ENCODE assay signal across 27 cellular contexts in genomic region chr5:50300878-50301277, GRCh38.
"Had no signal": no experiment of that assay in that cellular context is flagged by ENCODE, and none has a peak within 500 bp of the region (broad histone marks: within the 10 kb centered on the region; RNA-seq: fewer than 3 reads in every experiment).

No MANE protein-coding gene starts in this region.

- H3K27ac Mint-ChIP-seq: activated CD4-positive, alpha-beta memory T cell treated with anti-CD3 and anti-CD28 coated beads, Interleukin-2, amount 10 ng/mL, durations not matched to agents 7 days and 5 days; activated CD8-positive, alpha-beta memory T cell treated with anti-CD3 and anti-CD28 coated beads, Interleukin-2, amount 10 ng/mL, durations not matched to agents 7 days and 5 days; activated naive CD8-positive, alpha-beta T cell treated with anti-CD3 and anti-CD28 coated beads for 36 hours; activated T-helper 17 cell treated with anti-CD3 and anti-CD28 coated beads, Interleukin-2, amount 50 U/mL, for 72 hours; natural killer cell treated with Interleukin-12 subunit alpha and Interleukin-12 subunit beta and Interleukin-15 and Interleukin-18, amount 100 ng/mL, for 72 hours; stimulated activated effector memory CD8-positive, alpha-beta T cell treated with anti-CD3 and anti-CD28 coated beads, Interleukin-12 subunit alpha, Interleukin-12 subunit beta, amount 100 ng/mL, for 72 hours had no signal

- H3K4me1 Mint-ChIP-seq: activated CD4-positive, alpha-beta memory T cell treated with anti-CD3 and anti-CD28 coated beads, Interleukin-2, amount 10 ng/mL, durations not matched to agents 7 days and 5 days; activated CD8-positive, alpha-beta memory T cell treated with anti-CD3 and anti-CD28 coated beads, Interleukin-2, amount 10 ng/mL, durations not matched to agents 7 days and 5 days; activated naive CD8-positive, alpha-beta T cell treated with anti-CD3 and anti-CD28 coated beads for 36 hours; activated T-helper 17 cell treated with anti-CD3 and anti-CD28 coated beads, Interleukin-2, amount 50 U/mL, for 72 hours; stimulated activated effector memory CD8-positive, alpha-beta T cell treated with anti-CD3 and anti-CD28 coated beads, Interleukin-12 subunit alpha, Interleukin-12 subunit beta, amount 100 ng/mL, for 72 hours had no signal

- FAIRE-seq: colon, endometrium, pancreas had no signal

- H3K36me3 Mint-ChIP-seq: activated CD8-positive, alpha-beta memory T cell treated with anti-CD3 and anti-CD28 coated beads, Interleukin-2, amount 10 ng/mL, durations not matched to agents 7 days and 5 days; stimulated activated effector memory CD8-positive, alpha-beta T cell treated with anti-CD3 and anti-CD28 coated beads, Interleukin-12 subunit alpha, Interleukin-12 subunit beta, amount 100 ng/mL, for 72 hours had no signal

- H3K9me3 ChIP-seq: gastroesophageal sphincter, lower lobe of right lung, neutrophil, pancreas, right lobe of liver, stomach had no signal

- H3K4me1 ChIP-seq: gastroesophageal sphincter, heart right ventricle, lower lobe of right lung, pancreas, right lobe of liver, stomach had no signal

- H3K4me2 ChIP-seq: smooth muscle cell had no signal

- H3K4me3 Mint-ChIP-seq: activated CD4-positive, alpha-beta memory T cell treated with anti-CD3 and anti-CD28 coated beads, Interleukin-2, amount 10 ng/mL, durations not matched to agents 7 days and 5 days; activated CD8-positive, alpha-beta memory T cell treated with anti-CD3 and anti-CD28 coated beads, Interleukin-2, amount 10 ng/mL, durations not matched to agents 7 days and 5 days; activated naive CD8-positive, alpha-beta T cell treated with anti-CD3 and anti-CD28 coated beads for 36 hours; activated T-helper 17 cell treated with anti-CD3 and anti-CD28 coated beads, Interleukin-2, amount 50 U/mL, for 72 hours; natural killer cell treated with Interleukin-12 subunit alpha and Interleukin-12 subunit beta and Interleukin-15 and Interleukin-18, amount 100 ng/mL, for 72 hours; stimulated activated effector memory CD8-positive, alpha-beta T cell treated with anti-CD3 and anti-CD28 coated beads, Interleukin-12 subunit alpha, Interleukin-12 subunit beta, amount 100 ng/mL, for 72 hours had no signal

- ATAC-seq: activated CD8-positive, alpha-beta memory T cell treated with anti-CD3 and anti-CD28 coated beads, Interleukin-2, amount 10 ng/mL, durations not matched to agents 7 days and 5 days; activated T-helper 17 cell treated with anti-CD3 and anti-CD28 coated beads, Interleukin-2, amount 50 U/mL, for 72 hours; esophagus mucosa; gastroesophageal sphincter; heart right ventricle; left colon; lower lobe of right lung; natural killer cell treated with Interleukin-12 subunit alpha and Interleukin-12 subunit beta and Interleukin-15 and Interleukin-18, amount 100 ng/mL, for 72 hours; right lobe of liver; stimulated activated effector memory CD8-positive, alpha-beta T cell treated with anti-CD3 and anti-CD28 coated beads, Interleukin-12 subunit alpha, Interleukin-12 subunit beta, amount 100 ng/mL, for 72 hours had no signal

- H3K4me3 ChIP-seq: gastroesophageal sphincter, heart right ventricle, lower lobe of right lung, pancreas, right lobe of liver, smooth muscle cell, stomach had no signal

- DNase-seq: activated CD4-positive, alpha-beta memory T cell treated with anti-CD3 and anti-CD28 coated beads, Interleukin-2, amount 10 ng/mL, durations not matched to agents 7 days and 5 days; activated CD4-positive, alpha-beta T cell treated with anti-CD3 and anti-CD28 coated beads for 48 hours; activated CD4-positive, CD25-positive, alpha-beta regulatory T cell; activated CD8-positive, alpha-beta memory T cell treated with anti-CD3 and anti-CD28 coated beads, Interleukin-2, amount 10 ng/mL, durations not matched to agents 7 days and 5 days; activated naive CD4-positive, alpha-beta T cell; activated naive CD8-positive, alpha-beta T cell treated with anti-CD3 and anti-CD28 coated beads for 36 hours; activated T-cell treated with anti-CD3 and anti-CD28 coated beads, Interleukin-2, amount 50 U/mL, for 1 hour; amniotic stem cell; caudate nucleus; heart right ventricle; left colon; lower lobe of right lung; pancreas; right lobe of liver; stimulated activated CD4-positive, alpha-beta T cell treated with anti-CD3 and anti-CD28 coated beads, Interleukin-4, amount 100 ng/mL, for 24 hours; stomach; T1000; trophoblast cell had no signal

- H3K27me3 Mint-ChIP-seq: activated CD4-positive, alpha-beta memory T cell treated with anti-CD3 and anti-CD28 coated beads, Interleukin-2, amount 10 ng/mL, durations not matched to agents 7 days and 5 days; activated CD8-positive, alpha-beta memory T cell treated with anti-CD3 and anti-CD28 coated beads, Interleukin-2, amount 10 ng/mL, durations not matched to agents 7 days and 5 days; activated T-helper 17 cell treated with anti-CD3 and anti-CD28 coated beads, Interleukin-2, amount 50 U/mL, for 72 hours had no signal

- H3K27ac ChIP-seq: gastroesophageal sphincter, heart right ventricle, lower lobe of right lung, neutrophil, pancreas, right lobe of liver, stomach had no signal

- H3K36me3 ChIP-seq: gastroesophageal sphincter, heart right ventricle, lower lobe of right lung, neutrophil, pancreas, right lobe of liver, stomach had no signal

- H3K27me3 ChIP-seq: gastroesophageal sphincter, heart right ventricle, neutrophil, pancreas, right lobe of liver, stomach had no signal
